In the genomic region with DNA sequence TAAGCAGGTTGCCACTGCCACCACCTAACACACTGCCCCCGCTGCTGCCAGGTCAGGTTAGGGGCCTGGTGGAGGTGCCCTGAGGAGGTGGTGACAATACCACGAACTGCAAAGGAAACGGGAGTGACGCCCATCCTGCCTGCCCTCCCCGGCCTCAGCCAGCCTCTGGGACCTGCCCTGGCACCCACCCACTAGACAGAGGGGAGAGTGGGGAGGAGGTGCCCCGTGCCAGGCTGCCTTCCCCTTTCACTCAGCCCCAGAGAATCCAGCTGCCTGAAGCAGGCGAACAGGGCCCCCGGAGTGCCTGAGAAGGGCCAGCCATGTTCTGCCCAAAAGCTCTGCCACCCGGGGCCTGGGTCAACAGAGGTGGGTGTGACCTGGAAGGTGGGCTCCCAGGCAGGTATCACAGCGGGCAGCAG, we compare ENCODE assay signal across 12 cellular contexts. TPM values are rescaled to one million over a fixed set of nuclear protein-coding genes. Genes with fewer than 3 reads are reported as not detected.
DNase-seq lines count a peak whose midpoint lies in the region; ATAC-seq and FAIRE-seq lines count a peak whose summit lies in the region.
"Had no signal": no experiment of that assay in that cellular context is flagged by ENCODE, and none has a peak within 500 bp of the region (broad histone marks: within the 10 kb centered on the region; RNA-seq: fewer than 3 reads in every experiment).

No MANE protein-coding gene starts in this region.

- no peaks in the 10 kb centered on the region for H3K9me3 Mint-ChIP-seq in activated T-helper 1 cell treated with anti-CD3 and anti-CD28 coated beads, Interleukin-12 subunit alpha, Interleukin-12 subunit beta, Interleukin-2, Interleukin-4 antibody, amounts not matched to agents 30 ng/mL and 10 ng/mL and 1 ng/mL, durations not matched to agents 14 hours and 24 hours and 36 hours
- no peaks in the 10 kb centered on the region for H3K9me3 Mint-ChIP-seq in stimulated activated naive CD8-positive, alpha-beta T cell treated with anti-CD3 and anti-CD28 coated beads, Interleukin-15, amount 100 ng/mL, for 72 hours
- H3K9me3 Mint-ChIP-seq: neural progenitor cell had no signal

- H3K27me3 Mint-ChIP-seq in activated T-helper 1 cell treated with anti-CD3 and anti-CD28 coated beads, Interleukin-12 subunit alpha, Interleukin-12 subunit beta, Interleukin-2, Interleukin-4 antibody, amounts not matched to agents 30 ng/mL and 10 ng/mL and 1 ng/mL, durations not matched to agents 14 hours and 24 hours and 36 hours (ENCODE audit: insufficient read depth), result no peaks in the 10 kb centered on the region
- no peaks in the 10 kb centered on the region for H3K27me3 Mint-ChIP-seq in stimulated activated naive CD8-positive, alpha-beta T cell treated with anti-CD3 and anti-CD28 coated beads, Interleukin-15, amount 100 ng/mL, for 72 hours

- no peaks in the 10 kb centered on the region for H3K79me1 ChIP-seq in neuronal stem cell (ENCODE audit: low read depth, low read length)

- no peak overlapping the region for H3K27ac ChIP-seq in neuronal stem cell (replicated peaks; ENCODE audit: low read length)
- no peak overlapping the region for H3K27ac ChIP-seq in GM23248
- H3K27ac ChIP-seq: neural progenitor cell had no signal

- H3K27ac Mint-ChIP-seq in activated T-helper 1 cell treated with anti-CD3 and anti-CD28 coated beads, Interleukin-12 subunit alpha, Interleukin-12 subunit beta, Interleukin-2, Interleukin-4 antibody, amounts not matched to agents 30 ng/mL and 10 ng/mL and 1 ng/mL, durations not matched to agents 14 hours and 24 hours and 36 hours, result no peak overlapping the region
- peak overlapping the region; percentile 46 to 66 for H3K27ac Mint-ChIP-seq in stimulated activated naive CD8-positive, alpha-beta T cell treated with anti-CD3 and anti-CD28 coated beads, Interleukin-15, amount 100 ng/mL, for 72 hours

- no peak overlapping the region for H4K91ac ChIP-seq in neuronal stem cell (ENCODE audit: low read depth, low read length, poor library complexity)

- ATAC-seq in stimulated activated naive CD8-positive, alpha-beta T cell treated with anti-CD3 and anti-CD28 coated beads, Interleukin-15, amount 100 ng/mL, for 72 hours, result peak; percentile 92
- ATAC-seq in HG03039 (IDR thresholded peaks at IDR 0.05; ENCODE audit: unreplicated experiment), result no peak
- ATAC-seq: A549 had no signal

- H3K9me2 ChIP-seq in GM23248 (ENCODE audit: insufficient read depth), result no peaks in the 10 kb centered on the region

- no peaks in the 10 kb centered on the region for H3K36me3 ChIP-seq in neuronal stem cell (replicated peaks in 1 of 2; ENCODE audit: control insufficient read depth in 2 of 2, insufficient read depth in 2 of 2, low read length in 2 of 2)
- H3K36me3 ChIP-seq in GM23248 (ENCODE audit: low read depth), result no peaks in the 10 kb centered on the region
- H3K36me3 ChIP-seq: neural progenitor cell had no signal

- peaks cover 21% of the 10 kb centered on the region for H3K4me1 Mint-ChIP-seq in activated T-helper 1 cell treated with anti-CD3 and anti-CD28 coated beads, Interleukin-12 subunit alpha, Interleukin-12 subunit beta, Interleukin-2, Interleukin-4 antibody, amounts not matched to agents 30 ng/mL and 10 ng/mL and 1 ng/mL, durations not matched to agents 14 hours and 24 hours and 36 hours (ENCODE audit: low read depth)
- peaks cover 54% of the 10 kb centered on the region for H3K4me1 Mint-ChIP-seq in stimulated activated naive CD8-positive, alpha-beta T cell treated with anti-CD3 and anti-CD28 coated beads, Interleukin-15, amount 100 ng/mL, for 72 hours

- H3K4me3 ChIP-seq in neuronal stem cell (ENCODE audit: low read length in 2 of 2), result no peak overlapping the region
- no peak overlapping the region for H3K4me3 ChIP-seq in GM23248
- H3K4me3 ChIP-seq: A549, neural progenitor cell had no signal

- FAIRE-seq in GM19239 (lab: Jason Lieb, UNC), result no peak
- FAIRE-seq: A549, RCC 7860 had no signal

- no peaks in the 10 kb centered on the region for H3F3A ChIP-seq in GM23248 (ENCODE audit: insufficient read depth)

- in situ Hi-C loops in GM23248 (cut with MboI), result no loop called here

- H3K9me3 ChIP-seq in neuronal stem cell (replicated peaks in 1 of 2; ENCODE audit: control insufficient read depth in 2 of 2, insufficient read depth in 1 of 2, low read depth in 1 of 2, low read length in 2 of 2), result no peaks in the 10 kb centered on the region
- no peaks in the 10 kb centered on the region for H3K9me3 ChIP-seq in GM23248 (ENCODE audit: low read depth)
- H3K9me3 ChIP-seq: A549 had no signal

- H3K9ac ChIP-seq in neuronal stem cell (ENCODE audit: low read depth, low read length, poor library complexity) (no peak overlapping the region), GM23248 (no peak overlapping the region)
- H3K9ac ChIP-seq: neural progenitor cell had no signal

- peak overlapping the region; percentile 50 for H2BK12ac ChIP-seq in neuronal stem cell (ENCODE audit: low read length)

- H3K4me2 ChIP-seq in neuronal stem cell (ENCODE audit: insufficient read depth, low read length, poor library complexity, severe bottlenecking), result no peak overlapping the region
- no peak overlapping the region for H3K4me2 ChIP-seq in GM23248 (ENCODE audit: unreplicated experiment)
- H3K4me2 ChIP-seq: A549, neural progenitor cell had no signal

- H2BK5ac ChIP-seq in neuronal stem cell (ENCODE audit: low read length), result no peak overlapping the region

- DNase-seq in activated T-helper 1 cell treated with Interleukin-2 at 50 U/mL for 16 hours (ENCODE audit: low read depth) (peak; percentile 48), neuronal stem cell (ENCODE audit: low spot score) (no peak), GM19239 (ENCODE audit: insufficient read length, low spot score) (no peak), GM23248 (no peak)
- no peak for DNase-seq in activated T-helper 1 cell treated with anti-CD3 and anti-CD28 coated beads, Interleukin-12 subunit alpha, Interleukin-12 subunit beta, Interleukin-2, Interleukin-4 antibody, amounts not matched to agents 30 ng/mL and 10 ng/mL and 1 ng/mL, durations not matched to agents 14 hours and 24 hours and 36 hours (ENCODE audit: low spot score)
- DNase-seq in activated gamma-delta T cell treated with anti-CD3 and anti-CD28 coated beads, Interleukin-2, amount 50 U/mL, for 16 hours (ENCODE audit: low read depth), result peak; percentile 56
- DNase-seq in stimulated activated naive CD8-positive, alpha-beta T cell treated with anti-CD3 and anti-CD28 coated beads, Interleukin-15, amount 100 ng/mL, for 72 hours, result peak; percentile 39 to 83
- DNase-seq: NCI-H1436 had no signal

- H2AK5ac ChIP-seq in neuronal stem cell (ENCODE audit: low read depth, low read length), result peak overlapping the region; percentile 8

- H4K8ac ChIP-seq in neuronal stem cell (ENCODE audit: low read depth, low read length), result no peak overlapping the region

- intact Hi-C loops in activated T-helper 1 cell treated with anti-CD3 and anti-CD28 coated beads, Interleukin-12 subunit alpha, Interleukin-12 subunit beta, Interleukin-2, Interleukin-4 antibody, amounts not matched to agents 30 ng/mL and 10 ng/mL and 1 ng/mL, durations not matched to agents 14 hours and 24 hours and 36 hours (cut with micrococcal nuclease), result no loop called here

- H4K20me1 ChIP-seq in GM23248 (ENCODE audit: insufficient read depth), result no peaks in the 10 kb centered on the region

- no peaks in the 10 kb centered on the region for H3K79me2 ChIP-seq in GM23248 (ENCODE audit: insufficient read depth)

- H2AFZ ChIP-seq in neuronal stem cell (ENCODE audit: low read length) (no peak overlapping the region), GM23248 (no peak overlapping the region)
- H2AFZ ChIP-seq: neural progenitor cell had no signal

- no peak overlapping the region for H2BK120ac ChIP-seq in neuronal stem cell (ENCODE audit: low read depth, low read length)

- no CpG with 5 or more reads among the region's 10 CpGs for WGBS in neuronal stem cell (ENCODE audit: extremely low coverage in 2 of 2, insufficient read length in 2 of 2, insufficient replicate concordance in 1 of 2), 2 donors
- WGBS in GM23248 (ENCODE audit: low coverage in 1 of 2, low lambda C conversion rate in 2 of 2, missing lambda C conversion rate in 2 of 2), 2 experiments, result 89 to 93% methylated on average over 9 to 10 of the region's 10 CpGs

- no peaks in the 10 kb centered on the region for H3K36me3 Mint-ChIP-seq in activated T-helper 1 cell treated with anti-CD3 and anti-CD28 coated beads, Interleukin-12 subunit alpha, Interleukin-12 subunit beta, Interleukin-2, Interleukin-4 antibody, amounts not matched to agents 30 ng/mL and 10 ng/mL and 1 ng/mL, durations not matched to agents 14 hours and 24 hours and 36 hours (ENCODE audit: low read depth)
- H3K36me3 Mint-ChIP-seq: neural progenitor cell had no signal

- H3K23ac ChIP-seq in neuronal stem cell (ENCODE audit: low read depth, low read length, poor library complexity), result no peak overlapping the region

- H3K4me1 ChIP-seq in neuronal stem cell (ENCODE audit: control insufficient read depth in 2 of 2, insufficient read depth in 1 of 2, low read depth in 1 of 2, low read length in 2 of 2), result peaks cover 0 to 13% of the 10 kb centered on the region in 2 donors
- H3K4me1 ChIP-seq in GM23248 (ENCODE audit: insufficient read depth), result peaks cover 3% of the 10 kb centered on the region

- H2BK15ac ChIP-seq in neuronal stem cell (ENCODE audit: low read length), result peak overlapping the region; percentile 76

- H3K27me3 ChIP-seq in neuronal stem cell (ENCODE audit: control insufficient read depth in 3 of 3, insufficient read depth in 3 of 3, low read depth in 1 of 3, low read length in 3 of 3), result no peaks in the 10 kb centered on the region
- no peaks in the 10 kb centered on the region for H3K27me3 ChIP-seq in GM23248 (replicated peaks; ENCODE audit: insufficient read depth)
- H3K27me3 ChIP-seq: neural progenitor cell had no signal

- peak overlapping the region; percentile 86 for H3K18ac ChIP-seq in neuronal stem cell (ENCODE audit: low read length)

- no peak overlapping the region for H3K4me3 Mint-ChIP-seq in activated T-helper 1 cell treated with anti-CD3 and anti-CD28 coated beads, Interleukin-12 subunit alpha, Interleukin-12 subunit beta, Interleukin-2, Interleukin-4 antibody, amounts not matched to agents 30 ng/mL and 10 ng/mL and 1 ng/mL, durations not matched to agents 14 hours and 24 hours and 36 hours
- peak overlapping the region; percentile 58 to 60 for H3K4me3 Mint-ChIP-seq in stimulated activated naive CD8-positive, alpha-beta T cell treated with anti-CD3 and anti-CD28 coated beads, Interleukin-15, amount 100 ng/mL, for 72 hours
- H3K4me3 Mint-ChIP-seq: neural progenitor cell had no signal

- no peak overlapping the region for H3K14ac ChIP-seq in neuronal stem cell (ENCODE audit: low read length)

- H3K4ac ChIP-seq in neuronal stem cell (ENCODE audit: low read length), result no peak overlapping the region

RNA-seq across cellular contexts. Expression of a gene that starts 44.5 kb away (rescaled TPM):
- 54.9 and 55.0 TPM in 2 replicates for total RNA-seq in activated T-helper 1 cell treated with anti-CD3 and anti-CD28 coated beads, Interleukin-12 subunit alpha, Interleukin-12 subunit beta, Interleukin-2, Interleukin-4 antibody, amounts not matched to agents 30 ng/mL and 10 ng/mL and 1 ng/mL, durations not matched to agents 14 hours and 24 hours and 36 hours
- 6.6 TPM for polyA plus RNA-seq in neuronal stem cell (2013, experiment 1 of 2)
- polyA plus RNA-seq in neuronal stem cell (2013, experiment 2 of 2), result 6.6 TPM
- 78.0 and 83.5 TPM in 2 replicates for total RNA-seq in GM23248 (2014; rRNA removed; shearing (Covaris generic))
- polyA plus RNA-seq in GM23248 (2016; fragmentation: Nextera tagmentation; extraction: Ambion mirVana), result 42.4 and 45.0 TPM in 2 replicates

Comparison
In these comparisons a context has a peak if more than half of its experiments do, and no peak if none do; other contexts are left out.
1. DNase-seq: peak in activated T-helper 1 cell treated with Interleukin-2 at 50 U/mL for 16 hours (single experiment), activated gamma-delta T cell treated with anti-CD3 and anti-CD28 coated beads, Interleukin-2, amount 50 U/mL, for 16 hours (single experiment) and stimulated activated naive CD8-positive, alpha-beta T cell treated with anti-CD3 and anti-CD28 coated beads, Interleukin-15, amount 100 ng/mL, for 72 hours (2 of 2); none in activated T-helper 1 cell treated with anti-CD3 and anti-CD28 coated beads, Interleukin-12 subunit alpha, Interleukin-12 subunit beta, Interleukin-2, Interleukin-4 antibody, amounts not matched to agents 30 ng/mL and 10 ng/mL and 1 ng/mL, durations not matched to agents 14 hours and 24 hours and 36 hours (single experiment), neuronal stem cell (single experiment), GM19239 (single experiment) and GM23248 (single experiment).